In the genomic region with DNA sequence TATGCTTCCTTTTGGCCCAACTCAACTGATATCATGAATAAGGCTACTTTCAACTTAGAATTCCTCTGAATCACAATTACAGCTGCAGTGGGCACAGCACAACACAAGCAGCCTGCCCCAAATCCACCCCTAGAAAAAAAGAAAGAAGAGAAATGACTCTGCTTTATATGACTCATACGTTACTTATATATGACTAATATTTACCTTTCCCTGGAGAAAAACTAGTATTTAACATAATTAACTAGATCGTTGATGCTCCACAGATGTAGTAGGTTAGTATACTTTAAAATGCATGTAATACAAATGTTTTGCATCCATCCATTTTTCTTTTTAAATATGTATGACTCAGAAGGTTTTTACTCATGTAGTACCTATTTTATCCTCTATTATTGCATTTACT, we compare ENCODE assay signal across 18 cellular contexts.
DNase-seq lines count a peak whose midpoint lies in the region; ATAC-seq, FAIRE-seq and TF ChIP-seq lines count a peak whose summit lies in the region.
"Had no signal": no experiment of that assay in that cellular context is flagged by ENCODE, and none has a peak within 500 bp of the region (broad histone marks: within the 10 kb centered on the region; RNA-seq: fewer than 3 reads in every experiment).

No MANE protein-coding gene starts in this region.

- peaks cover 42% of the 10 kb centered on the region for H3K4me1 Mint-ChIP-seq in MCF 10A (ENCODE audit: insufficient read depth, unreplicated experiment)
- no peaks in the 10 kb centered on the region for H3K4me1 Mint-ChIP-seq in stimulated activated effector memory CD8-positive, alpha-beta T cell treated with anti-CD3 and anti-CD28 coated beads, Interleukin-12 subunit alpha, Interleukin-12 subunit beta, amount 100 ng/mL, for 72 hours
- H3K4me1 Mint-ChIP-seq in chondrocyte (ENCODE audit: low read depth), result peaks cover 11% of the 10 kb centered on the region
- H3K4me1 Mint-ChIP-seq: stimulated activated naive B cell treated with anti-CD40 and anti-IgM and Interleukin-4, amounts not matched to agents 10 μg/mL and 1 μg/mL and 100 μg/mL, for 72 hours had no signal

- ATAC-seq in stimulated activated effector memory CD8-positive, alpha-beta T cell treated with anti-CD3 and anti-CD28 coated beads, Interleukin-12 subunit alpha, Interleukin-12 subunit beta, amount 100 ng/mL, for 72 hours, result peak; percentile 68
- no peak for ATAC-seq in HG02763 (IDR thresholded peaks at IDR 0.05; ENCODE audit: unreplicated experiment)

- peak overlapping the region; percentile 35 for H3K27ac Mint-ChIP-seq in MCF 10A (ENCODE audit: low read depth, unreplicated experiment)
- no peak overlapping the region for H3K27ac Mint-ChIP-seq in stimulated activated effector memory CD8-positive, alpha-beta T cell treated with anti-CD3 and anti-CD28 coated beads, Interleukin-12 subunit alpha, Interleukin-12 subunit beta, amount 100 ng/mL, for 72 hours
- no peak overlapping the region for H3K27ac Mint-ChIP-seq in chondrocyte (ENCODE audit: unreplicated experiment)
- H3K27ac Mint-ChIP-seq: stimulated activated naive B cell treated with anti-CD40 and anti-IgM and Interleukin-4, amounts not matched to agents 10 μg/mL and 1 μg/mL and 100 μg/mL, for 72 hours had no signal

- in situ Hi-C loops in ACHN (cut with HindIII; ENCODE audit: low pct_ligation_motif_present, low pct_unique_long_range_greater_than_20kb, low sequenced_read_pairs), result no loop called here

- no peak for FAIRE-seq in bronchial epithelial cell (lab: Jason Lieb, UNC)
- FAIRE-seq: GM12892 had no signal

- no peaks in the 10 kb centered on the region for H3K4me1 ChIP-seq in breast epithelium
- H3K4me1 ChIP-seq: prostate gland had no signal

- no peaks in the 10 kb centered on the region for H3K9me3 Mint-ChIP-seq in MCF 10A (ENCODE audit: unreplicated experiment)
- H3K9me3 Mint-ChIP-seq in stimulated activated effector memory CD8-positive, alpha-beta T cell treated with anti-CD3 and anti-CD28 coated beads, Interleukin-12 subunit alpha, Interleukin-12 subunit beta, amount 100 ng/mL, for 72 hours, result peaks cover 4% of the 10 kb centered on the region
- H3K9me3 Mint-ChIP-seq in chondrocyte (ENCODE audit: low read depth), result no peaks in the 10 kb centered on the region
- H3K9me3 Mint-ChIP-seq: stimulated activated naive B cell treated with anti-CD40 and anti-IgM and Interleukin-4, amounts not matched to agents 10 μg/mL and 1 μg/mL and 100 μg/mL, for 72 hours had no signal

- peaks cover 3% of the 10 kb centered on the region for H3K36me3 ChIP-seq in breast epithelium
- H3K36me3 ChIP-seq in bronchial epithelial cell (ENCODE audit: control insufficient read depth, insufficient read depth, low read length), result no peaks in the 10 kb centered on the region
- H3K36me3 ChIP-seq: prostate gland had no signal

- intact Hi-C loops in MCF 10A (cut with micrococcal nuclease), result no loop called here
- intact Hi-C loops in breast epithelium (cut with DNase I; ENCODE audit: low total_unique reads), result no loop called here

- peak; percentile 60 for DNase-seq in MCF 10A (ENCODE audit: unreplicated experiment)
- no peak for DNase-seq in breast epithelium (ENCODE audit: low spot score in 2 of 2)
- peak; percentile 2 for DNase-seq in LoVo (ENCODE audit: low spot score)
- peak; percentile 93 for DNase-seq in bronchial epithelial cell (ENCODE audit: low read depth)
- no peak for DNase-seq in stimulated activated effector memory CD8-positive, alpha-beta T cell treated with anti-CD3 and anti-CD28 coated beads, Interleukin-12 subunit alpha, Interleukin-12 subunit beta, amount 100 ng/mL, for 72 hours (ENCODE audit: low spot score in 2 of 2)
- no peak for DNase-seq in ACHN
- no peak for DNase-seq in chondrocyte (ENCODE audit: low spot score)
- DNase-seq: activated CD4-positive, alpha-beta T cell treated with anti-CD3 and anti-CD28 coated beads, Interleukin-2, amount 50 U/mL, for 48 hours; activated naive CD4-positive, alpha-beta T cell treated with Interleukin-2 at 50 U/mL for 16 hours; DND-41; kidney; NCI-H1092; NCI-H345; stimulated activated CD4-positive, alpha-beta T cell treated with anti-CD3 and anti-CD28 coated beads, Interleukin-2, amount 100 ng/mL, for 48 hours; stimulated activated naive B cell treated with anti-CD40 and anti-IgM and Interleukin-4, amounts not matched to agents 10 μg/mL and 1 μg/mL and 100 μg/mL, for 72 hours had no signal

- H3K27me3 Mint-ChIP-seq in MCF 10A (ENCODE audit: insufficient read depth, unreplicated experiment) (no peaks in the 10 kb centered on the region), chondrocyte (ENCODE audit: low read depth) (no peaks in the 10 kb centered on the region)
- H3K27me3 Mint-ChIP-seq: stimulated activated naive B cell treated with anti-CD40 and anti-IgM and Interleukin-4, amounts not matched to agents 10 μg/mL and 1 μg/mL and 100 μg/mL, for 72 hours had no signal

- BruUV-seq in MCF 10A (replicated peaks; lab: Mats Ljungman, UMichigan), result no TSS peak

- H3K4me3 ChIP-seq in breast epithelium, result no peak overlapping the region
- no peak overlapping the region for H3K4me3 ChIP-seq in bronchial epithelial cell (ENCODE audit: low read depth, low read length)
- H3K4me3 ChIP-seq: prostate gland had no signal

- H3K27me3 ChIP-seq in breast epithelium, result no peaks in the 10 kb centered on the region
- no peaks in the 10 kb centered on the region for H3K27me3 ChIP-seq in bronchial epithelial cell (ENCODE audit: control insufficient read depth, insufficient read depth, low read length)

- H3K4me3 Mint-ChIP-seq in MCF 10A (ENCODE audit: unreplicated experiment) (no peak overlapping the region), chondrocyte (ENCODE audit: unreplicated experiment) (no peak overlapping the region)
- H3K4me3 Mint-ChIP-seq in stimulated activated effector memory CD8-positive, alpha-beta T cell treated with anti-CD3 and anti-CD28 coated beads, Interleukin-12 subunit alpha, Interleukin-12 subunit beta, amount 100 ng/mL, for 72 hours, result no peak overlapping the region
- H3K4me3 Mint-ChIP-seq: stimulated activated naive B cell treated with anti-CD40 and anti-IgM and Interleukin-4, amounts not matched to agents 10 μg/mL and 1 μg/mL and 100 μg/mL, for 72 hours had no signal

- TF ChIP-seq POLR2A in breast epithelium (IDR thresholded peaks at IDR 0.05), result no peak

- H3K9me3 ChIP-seq in breast epithelium, result no peaks in the 10 kb centered on the region
- H3K9me3 ChIP-seq: prostate gland had no signal

- POLR2A ChIA-PET in MCF 10A (lab: Yijun Ruan, JAX), result no interaction called here

- no peak for TF ChIP-seq CTCF in MCF 10A (IDR thresholded peaks at IDR 0.05; ENCODE audit: unreplicated experiment)
- TF ChIP-seq CTCF in breast epithelium (IDR thresholded peaks at IDR 0.05), result no peak
- no peak for TF ChIP-seq CTCF in bronchial epithelial cell (IDR thresholded peaks at IDR 0.05; ENCODE audit: insufficient read depth, low read length, severe bottlenecking)
- no peak for TF ChIP-seq CTCF in chondrocyte (IDR thresholded peaks at IDR 0.05)

- CTCF ChIA-PET in MCF 10A (lab: Yijun Ruan, JAX), result no interaction called here

- no peaks in the 10 kb centered on the region for H3K36me3 Mint-ChIP-seq in MCF 10A (ENCODE audit: insufficient read depth, unreplicated experiment)
- H3K36me3 Mint-ChIP-seq in stimulated activated effector memory CD8-positive, alpha-beta T cell treated with anti-CD3 and anti-CD28 coated beads, Interleukin-12 subunit alpha, Interleukin-12 subunit beta, amount 100 ng/mL, for 72 hours, result no peaks in the 10 kb centered on the region
- H3K36me3 Mint-ChIP-seq in chondrocyte (ENCODE audit: low read depth), result no peaks in the 10 kb centered on the region
- H3K36me3 Mint-ChIP-seq: stimulated activated naive B cell treated with anti-CD40 and anti-IgM and Interleukin-4, amounts not matched to agents 10 μg/mL and 1 μg/mL and 100 μg/mL, for 72 hours had no signal

- H3K27ac ChIP-seq in breast epithelium, result no peak overlapping the region
- H3K27ac ChIP-seq: prostate gland had no signal

Comparison
In these comparisons a context has a peak if more than half of its experiments do, and no peak if none do; other contexts are left out.
1. DNase-seq: peak in MCF 10A (single experiment), LoVo (single experiment) and bronchial epithelial cell (single experiment); none in breast epithelium (0 of 2), stimulated activated effector memory CD8-positive, alpha-beta T cell treated with anti-CD3 and anti-CD28 coated beads, Interleukin-12 subunit alpha, Interleukin-12 subunit beta, amount 100 ng/mL, for 72 hours (0 of 2), ACHN (single experiment) and chondrocyte (single experiment).